In genomic region chr12:94150483-94151225, GRCh38 we compare ENCODE assay signal across 9 cellular contexts. TPM values are rescaled to one million over a fixed set of nuclear protein-coding genes. Genes with fewer than 3 reads are reported as not detected.
DNase-seq lines count a peak whose midpoint lies in the region; TF ChIP-seq lines count a peak whose summit lies in the region.
"Had no signal": no experiment of that assay in that cellular context is flagged by ENCODE, and none has a peak within 500 bp of the region (broad histone marks: within the 10 kb centered on the region; RNA-seq: fewer than 3 reads in every experiment).

No MANE protein-coding gene starts in this region.

- no TSS peak for BruUV-seq in A673 (replicated peaks; lab: Mats Ljungman, UMichigan)

- TF ChIP-seq CTCF in A673 (conservative IDR thresholded peaks at IDR 0.05; ENCODE audit: low read depth, low read length) (no peak), WERI-Rb-1 (IDR thresholded peaks at IDR 0.05; ENCODE audit: low read depth, low read length) (no peak)

- CTCF ChIA-PET in A673 (lab: Charles Lee), result no interaction called here

- H3K27me3 ChIP-seq in iPS-18a (ENCODE audit: control insufficient read depth, insufficient read depth, low read length) (peaks cover 93% of the 10 kb centered on the region), A673 (replicated peaks; ENCODE audit: insufficient read depth, low read depth, low read length, poor library complexity) (peaks cover 93% of the 10 kb centered on the region), WERI-Rb-1 (ENCODE audit: insufficient read depth, low read depth, severe bottlenecking) (peaks cover 35% of the 10 kb centered on the region)

- no peak overlapping the region for H3K9ac ChIP-seq in iPS-18a (ENCODE audit: low read length)

- H3K36me3 ChIP-seq in iPS-18a (ENCODE audit: control insufficient read depth, low read depth, low read length) (no peaks in the 10 kb centered on the region), A673 (ENCODE audit: insufficient read depth, low read length, poor library complexity, severe bottlenecking) (no peaks in the 10 kb centered on the region), WERI-Rb-1 (no peaks in the 10 kb centered on the region)

- DNase-seq in G401 (ENCODE audit: low spot score) (peak; percentile 75), NCI-H146 (lab: John Stamatoyannopoulos, UW) (peak; percentile 33), AML-193 (lab: John Stamatoyannopoulos, UW) (no peak), A673 (ENCODE audit: low spot score) (no peak), WERI-Rb-1 (no peak)
- peak; percentile 28 for DNase-seq in activated effector memory CD4-positive, alpha-beta T cell treated with Interleukin-2 at 50 U/mL for 16 hours
- DNase-seq in stimulated activated CD4-positive, alpha-beta T cell treated with anti-CD3 and anti-CD28 coated beads, Interleukin-2, amount 100 ng/mL, for 48 hours, result peak; percentile 9 to 31

- no peak overlapping the region for H3K27ac ChIP-seq in iPS-18a (ENCODE audit: low read length)
- H3K27ac ChIP-seq in A673 (ENCODE audit: low read depth, low read length, poor library complexity, severe bottlenecking), result no peak overlapping the region
- no peak overlapping the region for H3K27ac ChIP-seq in WERI-Rb-1
- H3K27ac ChIP-seq: epithelial cell of prostate had no signal

- peaks cover 14% of the 10 kb centered on the region for H3K4me1 ChIP-seq in iPS-18a (ENCODE audit: control insufficient read depth, low read depth, low read length)
- H3K4me1 ChIP-seq in A673 (ENCODE audit: insufficient read depth, low read length, poor library complexity, severe bottlenecking), result no peaks in the 10 kb centered on the region

- intact Hi-C loops in A673 (cut with micrococcal nuclease; ENCODE audit: unreplicated experiment), result no loop called here

- no peaks in the 10 kb centered on the region for H3K9me3 ChIP-seq in iPS-18a (ENCODE audit: control insufficient read depth, low read depth, low read length)
- H3K9me3 ChIP-seq in A673 (ENCODE audit: low read depth, low read length, poor library complexity, severe bottlenecking), result no peaks in the 10 kb centered on the region
- H3K9me3 ChIP-seq in WERI-Rb-1 (ENCODE audit: severe bottlenecking), result no peaks in the 10 kb centered on the region

- in situ Hi-C loops in G401 (cut with HindIII; ENCODE audit: low sequenced_read_pairs), result no loop called here

- peak overlapping the region; percentile 48 for H3K4me3 ChIP-seq in iPS-18a (ENCODE audit: low read length)
- no peak overlapping the region for H3K4me3 ChIP-seq in A673 (ENCODE audit: low read depth, low read length, poor library complexity, severe bottlenecking)
- no peak overlapping the region for H3K4me3 ChIP-seq in WERI-Rb-1 (ENCODE audit: low read depth, low read length)

- POLR2A ChIA-PET in A673 (lab: Charles Lee; ENCODE audit: low non-redundant PET), result no interaction called here

RNA-seq across cellular contexts. Expression of gene PLXNC1, which starts 2.3 kb away (rescaled TPM):
- total RNA-seq in G401 (2014; rRNA removed; shearing (Covaris generic)), result not detected in 2 replicates
- total RNA-seq in A673 (2021), result 0.30 and 0.76 TPM in 2 replicates

Comparison
In these comparisons a context has a peak if more than half of its experiments do, and no peak if none do; other contexts are left out.
1. DNase-seq: peak in G401 (single experiment), NCI-H146 (single experiment), activated effector memory CD4-positive, alpha-beta T cell treated with Interleukin-2 at 50 U/mL for 16 hours (single experiment) and stimulated activated CD4-positive, alpha-beta T cell treated with anti-CD3 and anti-CD28 coated beads, Interleukin-2, amount 100 ng/mL, for 48 hours (2 of 2); none in AML-193 (0 of 2), A673 (single experiment) and WERI-Rb-1 (single experiment).